ENCODE assay signal across 10 cellular contexts in genomic region chr12:25566550-25566949, GRCh38. TPM values are rescaled to one million over a fixed set of nuclear protein-coding genes. Genes with fewer than 3 reads are reported as not detected.
"Had no signal": no experiment of that assay in that cellular context is flagged by ENCODE, and none has a peak within 500 bp of the region (broad histone marks: within the 10 kb centered on the region; RNA-seq: fewer than 3 reads in every experiment).

No MANE protein-coding gene starts in this region.

- H3K9ac ChIP-seq: GM23248 had no signal

- ATAC-seq: HCT116 had no signal

- H3K4me1 ChIP-seq: HAP-1 had no signal

- H3K36me3 ChIP-seq: HAP-1 had no signal

- H2AFZ ChIP-seq: GM23248 had no signal

- H3K27ac ChIP-seq: GM23248 had no signal

- DNase-seq: GM23248, GOT3, H7, HFFc6, IMR-90 had no signal

- H3K4me3 ChIP-seq: GM23248, HAP-1 had no signal

- FAIRE-seq: HTR-8/SVneo had no signal

- H3K9me3 ChIP-seq: HAP-1 had no signal

RNA-seq across cellular contexts. Expression of gene LMNTD1, which starts 13.5 kb away (rescaled TPM):
- total RNA-seq: H4, HT-29 had no signal
